1 cellular context compared by ENCODE assay signal in the genomic region with DNA sequence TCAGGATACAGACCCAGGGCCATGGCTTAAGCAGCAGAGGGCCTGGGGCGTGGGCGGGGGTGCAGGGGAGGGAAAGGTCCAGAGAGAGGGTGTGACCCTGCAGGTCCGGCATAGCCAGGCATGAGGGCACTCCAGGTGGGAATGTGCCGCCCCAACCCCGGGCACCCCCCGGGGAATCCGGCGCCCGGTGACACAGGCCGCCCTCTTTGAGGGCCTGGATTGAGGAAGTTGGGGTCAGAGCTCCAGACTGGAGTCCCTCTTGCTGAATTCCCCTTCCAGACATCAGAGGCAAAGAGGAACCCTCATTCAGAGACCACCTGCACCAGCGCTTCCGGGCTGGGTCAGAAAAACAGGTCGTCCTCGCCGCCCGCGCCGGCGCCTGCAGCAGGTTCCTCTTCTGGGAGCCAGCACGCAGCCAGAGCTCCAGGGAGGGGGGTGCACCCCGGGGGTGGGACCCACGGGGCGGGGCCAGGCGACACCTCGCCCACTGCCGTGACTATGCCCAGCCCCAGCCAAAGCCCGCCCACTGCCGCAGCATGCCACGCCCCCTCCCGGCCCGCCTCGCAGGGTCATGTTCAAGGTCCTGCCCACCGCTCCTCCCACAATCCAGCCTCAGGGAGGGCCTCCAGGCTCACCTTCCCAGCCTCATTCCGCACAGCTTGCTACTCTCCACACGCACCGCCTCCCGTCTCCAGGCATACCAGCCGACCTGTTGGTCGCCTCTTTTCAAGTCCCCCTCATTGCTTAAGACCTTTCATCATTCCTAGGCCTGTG.
A peak's percentile ranks its signal among the peaks of the same experiment; 100 is the strongest.
TF ChIP-seq lines count a peak whose summit lies in the region.

No MANE protein-coding gene starts in this region.

TF ChIP-seq in HepG2, 621 proteins besides CTCF, POLR2A, EP300 and RAD21 (continued from another document and continues in another):
- TF ChIP-seq, protein P1, sequence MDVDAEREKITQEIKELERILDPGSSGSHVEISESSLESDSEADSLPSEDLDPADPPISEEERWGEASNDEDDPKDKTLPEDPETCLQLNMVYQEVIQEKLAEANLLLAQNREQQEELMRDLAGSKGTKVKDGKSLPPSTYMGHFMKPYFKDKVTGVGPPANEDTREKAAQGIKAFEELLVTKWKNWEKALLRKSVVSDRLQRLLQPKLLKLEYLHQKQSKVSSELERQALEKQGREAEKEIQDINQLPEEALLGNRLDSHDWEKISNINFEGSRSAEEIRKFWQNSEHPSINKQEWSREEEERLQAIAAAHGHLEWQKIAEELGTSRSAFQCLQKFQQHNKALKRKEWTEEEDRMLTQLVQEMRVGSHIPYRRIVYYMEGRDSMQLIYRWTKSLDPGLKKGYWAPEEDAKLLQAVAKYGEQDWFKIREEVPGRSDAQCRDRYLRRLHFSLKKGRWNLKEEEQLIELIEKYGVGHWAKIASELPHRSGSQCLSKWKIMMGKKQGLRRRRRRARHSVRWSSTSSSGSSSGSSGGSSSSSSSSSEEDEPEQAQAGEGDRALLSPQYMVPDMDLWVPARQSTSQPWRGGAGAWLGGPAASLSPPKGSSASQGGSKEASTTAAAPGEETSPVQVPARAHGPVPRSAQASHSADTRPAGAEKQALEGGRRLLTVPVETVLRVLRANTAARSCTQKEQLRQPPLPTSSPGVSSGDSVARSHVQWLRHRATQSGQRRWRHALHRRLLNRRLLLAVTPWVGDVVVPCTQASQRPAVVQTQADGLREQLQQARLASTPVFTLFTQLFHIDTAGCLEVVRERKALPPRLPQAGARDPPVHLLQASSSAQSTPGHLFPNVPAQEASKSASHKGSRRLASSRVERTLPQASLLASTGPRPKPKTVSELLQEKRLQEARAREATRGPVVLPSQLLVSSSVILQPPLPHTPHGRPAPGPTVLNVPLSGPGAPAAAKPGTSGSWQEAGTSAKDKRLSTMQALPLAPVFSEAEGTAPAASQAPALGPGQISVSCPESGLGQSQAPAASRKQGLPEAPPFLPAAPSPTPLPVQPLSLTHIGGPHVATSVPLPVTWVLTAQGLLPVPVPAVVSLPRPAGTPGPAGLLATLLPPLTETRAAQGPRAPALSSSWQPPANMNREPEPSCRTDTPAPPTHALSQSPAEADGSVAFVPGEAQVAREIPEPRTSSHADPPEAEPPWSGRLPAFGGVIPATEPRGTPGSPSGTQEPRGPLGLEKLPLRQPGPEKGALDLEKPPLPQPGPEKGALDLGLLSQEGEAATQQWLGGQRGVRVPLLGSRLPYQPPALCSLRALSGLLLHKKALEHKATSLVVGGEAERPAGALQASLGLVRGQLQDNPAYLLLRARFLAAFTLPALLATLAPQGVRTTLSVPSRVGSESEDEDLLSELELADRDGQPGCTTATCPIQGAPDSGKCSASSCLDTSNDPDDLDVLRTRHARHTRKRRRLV (CRISPR knock-in tag; IDR thresholded peaks at IDR 0.05), result no peak
- TF ChIP-seq ZNF260 (CRISPR knock-in tag; IDR thresholded peaks at IDR 0.05; ENCODE audit: borderline replicate concordance, low read depth) (no peak), ZNF441 (CRISPR knock-in tag; IDR thresholded peaks at IDR 0.05; ENCODE audit: borderline replicate concordance) (no peak), JUND (CRISPR knock-in tag; IDR thresholded peaks at IDR 0.05) (no peak), ZNF101 (CRISPR knock-in tag; IDR thresholded peaks at IDR 0.05; ENCODE audit: borderline replicate concordance, low read depth) (no peak), ATAD3A (CRISPR knock-in tag; IDR thresholded peaks at IDR 0.05) (no peak), HOXD1 (CRISPR knock-in tag; IDR thresholded peaks at IDR 0.05) (no peak), PRMT3 (CRISPR knock-in tag; IDR thresholded peaks at IDR 0.05; ENCODE audit: borderline replicate concordance, low read depth) (no peak), THAP9 (CRISPR knock-in tag; IDR thresholded peaks at IDR 0.05; ENCODE audit: borderline replicate concordance) (no peak), TFDP1 (CRISPR knock-in tag; IDR thresholded peaks at IDR 0.05; ENCODE audit: borderline replicate concordance) (0 out of 2 replicates have a peak, but pooled peaks have one; percentile 36), BORCS8-MEF2B (CRISPR knock-in tag; IDR thresholded peaks at IDR 0.05) (no peak; the same call in 1 of the 2 replicates), YY1 (IDR thresholded peaks at IDR 0.05; ENCODE audit: insufficient read depth, insufficient replicate concordance, low read depth, low read length) (no peak), ZNF225 (CRISPR knock-in tag; IDR thresholded peaks at IDR 0.05) (no peak), CENPX (CRISPR knock-in tag; IDR thresholded peaks at IDR 0.05) (no peak), DMAP1 (CRISPR knock-in tag; IDR thresholded peaks at IDR 0.05) (0 out of 2 replicates have a peak, but pooled peaks have one; percentile 25), KDM5A (IDR thresholded peaks at IDR 0.05; ENCODE audit: borderline replicate concordance, low read length) (no peak), ZNF557 (CRISPR knock-in tag; IDR thresholded peaks at IDR 0.05) (no peak), ATRX (CRISPR knock-in tag; IDR thresholded peaks at IDR 0.05; ENCODE audit: borderline replicate concordance) (no peak), ZNF878 (CRISPR knock-in tag; IDR thresholded peaks at IDR 0.05) (no peak), ZNF382 (CRISPR knock-in tag; IDR thresholded peaks at IDR 0.05; ENCODE audit: borderline replicate concordance) (no peak), PRDM4 (CRISPR knock-in tag; IDR thresholded peaks at IDR 0.05; ENCODE audit: borderline replicate concordance) (no peak), CCAR2 (optimal IDR thresholded peaks at IDR 0.05; ENCODE audit: low read depth, low read length) (no peak), TFE3 (CRISPR knock-in tag; IDR thresholded peaks at IDR 0.05) (no peak), NONO (IDR thresholded peaks at IDR 0.05) (no peak), NONO (CRISPR knock-in tag; conservative IDR thresholded peaks at IDR 0.05) (peak; percentile 50; the same call in 1 of the 2 replicates), CBFB (CRISPR knock-in tag; IDR thresholded peaks at IDR 0.05) (peak; percentile 72), ZMYM2 (CRISPR knock-in tag; IDR thresholded peaks at IDR 0.05) (no peak), ZNF512B (CRISPR knock-in tag; IDR thresholded peaks at IDR 0.05; ENCODE audit: borderline replicate concordance) (no peak; the same call in 1 of the 2 replicates), ZNF44 (CRISPR knock-in tag; IDR thresholded peaks at IDR 0.05) (no peak)
- TF ChIP-seq, protein P2, sequence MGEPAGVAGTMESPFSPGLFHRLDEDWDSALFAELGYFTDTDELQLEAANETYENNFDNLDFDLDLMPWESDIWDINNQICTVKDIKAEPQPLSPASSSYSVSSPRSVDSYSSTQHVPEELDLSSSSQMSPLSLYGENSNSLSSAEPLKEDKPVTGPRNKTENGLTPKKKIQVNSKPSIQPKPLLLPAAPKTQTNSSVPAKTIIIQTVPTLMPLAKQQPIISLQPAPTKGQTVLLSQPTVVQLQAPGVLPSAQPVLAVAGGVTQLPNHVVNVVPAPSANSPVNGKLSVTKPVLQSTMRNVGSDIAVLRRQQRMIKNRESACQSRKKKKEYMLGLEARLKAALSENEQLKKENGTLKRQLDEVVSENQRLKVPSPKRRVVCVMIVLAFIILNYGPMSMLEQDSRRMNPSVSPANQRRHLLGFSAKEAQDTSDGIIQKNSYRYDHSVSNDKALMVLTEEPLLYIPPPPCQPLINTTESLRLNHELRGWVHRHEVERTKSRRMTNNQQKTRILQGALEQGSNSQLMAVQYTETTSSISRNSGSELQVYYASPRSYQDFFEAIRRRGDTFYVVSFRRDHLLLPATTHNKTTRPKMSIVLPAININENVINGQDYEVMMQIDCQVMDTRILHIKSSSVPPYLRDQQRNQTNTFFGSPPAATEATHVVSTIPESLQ (CRISPR knock-in tag; conservative IDR thresholded peaks at IDR 0.05), result no peak
- TF ChIP-seq, protein P3, sequence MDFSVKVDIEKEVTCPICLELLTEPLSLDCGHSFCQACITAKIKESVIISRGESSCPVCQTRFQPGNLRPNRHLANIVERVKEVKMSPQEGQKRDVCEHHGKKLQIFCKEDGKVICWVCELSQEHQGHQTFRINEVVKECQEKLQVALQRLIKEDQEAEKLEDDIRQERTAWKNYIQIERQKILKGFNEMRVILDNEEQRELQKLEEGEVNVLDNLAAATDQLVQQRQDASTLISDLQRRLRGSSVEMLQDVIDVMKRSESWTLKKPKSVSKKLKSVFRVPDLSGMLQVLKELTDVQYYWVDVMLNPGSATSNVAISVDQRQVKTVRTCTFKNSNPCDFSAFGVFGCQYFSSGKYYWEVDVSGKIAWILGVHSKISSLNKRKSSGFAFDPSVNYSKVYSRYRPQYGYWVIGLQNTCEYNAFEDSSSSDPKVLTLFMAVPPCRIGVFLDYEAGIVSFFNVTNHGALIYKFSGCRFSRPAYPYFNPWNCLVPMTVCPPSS (IDR thresholded peaks at IDR 0.05), result no peak
